In the genomic region with DNA sequence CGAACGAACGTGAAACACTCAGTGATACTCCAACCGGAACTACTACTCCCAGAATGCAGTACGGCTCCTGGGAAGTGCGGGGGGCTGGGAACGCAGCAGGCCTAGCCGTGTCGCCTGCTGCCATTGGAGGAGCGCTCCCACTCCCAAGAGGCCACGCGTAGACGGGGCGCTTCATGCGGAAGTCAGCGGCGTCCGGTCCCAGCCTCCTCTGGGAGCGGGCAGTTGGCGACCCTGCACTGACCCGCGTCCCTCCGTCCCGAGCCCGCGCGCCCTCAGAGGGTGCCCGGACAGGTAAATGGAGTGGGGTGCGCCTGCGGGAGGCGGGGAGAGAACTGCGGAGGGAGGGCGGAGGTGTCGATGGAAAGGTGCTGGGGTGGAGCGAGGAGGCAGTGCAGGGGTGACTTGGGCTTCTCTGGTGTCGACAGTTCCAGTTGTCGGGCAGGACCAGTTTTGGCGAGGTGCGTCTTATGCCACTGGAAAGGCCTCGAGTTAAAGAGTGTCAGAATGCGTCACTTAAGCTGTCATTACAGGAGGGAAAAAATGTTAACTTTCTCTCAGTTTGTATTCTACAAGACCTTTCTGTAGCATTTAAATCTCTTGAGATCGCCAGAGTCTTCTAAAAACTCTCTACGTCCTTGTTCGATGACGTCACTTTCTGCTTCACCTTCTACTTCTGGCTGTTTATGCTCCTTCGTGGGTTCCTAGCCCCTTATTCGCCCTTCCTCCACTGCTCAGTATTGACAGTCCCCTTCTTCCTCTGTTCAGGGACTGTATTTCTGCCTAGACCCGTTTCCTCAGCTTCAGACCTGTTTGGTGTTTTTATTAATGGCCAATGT, we compare ENCODE assay signal across 1 cellular context.
A peak's percentile ranks its signal among the peaks of the same experiment; 100 is the strongest.
TF ChIP-seq lines count a peak whose summit lies in the region.

A gene with protein sequence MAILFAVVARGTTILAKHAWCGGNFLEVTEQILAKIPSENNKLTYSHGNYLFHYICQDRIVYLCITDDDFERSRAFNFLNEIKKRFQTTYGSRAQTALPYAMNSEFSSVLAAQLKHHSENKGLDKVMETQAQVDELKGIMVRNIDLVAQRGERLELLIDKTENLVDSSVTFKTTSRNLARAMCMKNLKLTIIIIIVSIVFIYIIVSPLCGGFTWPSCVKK (plus strand): TSS at position 188 of the 836 bp plus-strand sequence. CDS start 8,122 bp downstream, outside the sequence.

TF ChIP-seq in HEK293, 187 proteins besides CTCF, POLR2A, EP300 and RAD21 (continued from another document and continues in another):
- TF ChIP-seq, protein P1, sequence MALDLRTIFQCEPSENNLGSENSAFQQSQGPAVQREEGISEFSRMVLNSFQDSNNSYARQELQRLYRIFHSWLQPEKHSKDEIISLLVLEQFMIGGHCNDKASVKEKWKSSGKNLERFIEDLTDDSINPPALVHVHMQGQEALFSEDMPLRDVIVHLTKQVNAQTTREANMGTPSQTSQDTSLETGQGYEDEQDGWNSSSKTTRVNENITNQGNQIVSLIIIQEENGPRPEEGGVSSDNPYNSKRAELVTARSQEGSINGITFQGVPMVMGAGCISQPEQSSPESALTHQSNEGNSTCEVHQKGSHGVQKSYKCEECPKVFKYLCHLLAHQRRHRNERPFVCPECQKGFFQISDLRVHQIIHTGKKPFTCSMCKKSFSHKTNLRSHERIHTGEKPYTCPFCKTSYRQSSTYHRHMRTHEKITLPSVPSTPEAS (tag by site-specific recombination; IDR thresholded peaks at IDR 0.05): no peak
- no peak for TF ChIP-seq ZNF596 (tag by site-specific recombination; IDR thresholded peaks at IDR 0.05)
- no peak for TF ChIP-seq ZNF777 (tag by site-specific recombination; IDR thresholded peaks at IDR 0.05; ENCODE audit: borderline replicate concordance)
- no peak for TF ChIP-seq ZNF133 (tag by site-specific recombination; IDR thresholded peaks at IDR 0.05)
- no peak for TF ChIP-seq KLF7 (tag by site-specific recombination; IDR thresholded peaks at IDR 0.05; ENCODE audit: borderline replicate concordance)
- no peak for TF ChIP-seq ZNF157 (tag by site-specific recombination; IDR thresholded peaks at IDR 0.05)
- TF ChIP-seq, protein P2, sequence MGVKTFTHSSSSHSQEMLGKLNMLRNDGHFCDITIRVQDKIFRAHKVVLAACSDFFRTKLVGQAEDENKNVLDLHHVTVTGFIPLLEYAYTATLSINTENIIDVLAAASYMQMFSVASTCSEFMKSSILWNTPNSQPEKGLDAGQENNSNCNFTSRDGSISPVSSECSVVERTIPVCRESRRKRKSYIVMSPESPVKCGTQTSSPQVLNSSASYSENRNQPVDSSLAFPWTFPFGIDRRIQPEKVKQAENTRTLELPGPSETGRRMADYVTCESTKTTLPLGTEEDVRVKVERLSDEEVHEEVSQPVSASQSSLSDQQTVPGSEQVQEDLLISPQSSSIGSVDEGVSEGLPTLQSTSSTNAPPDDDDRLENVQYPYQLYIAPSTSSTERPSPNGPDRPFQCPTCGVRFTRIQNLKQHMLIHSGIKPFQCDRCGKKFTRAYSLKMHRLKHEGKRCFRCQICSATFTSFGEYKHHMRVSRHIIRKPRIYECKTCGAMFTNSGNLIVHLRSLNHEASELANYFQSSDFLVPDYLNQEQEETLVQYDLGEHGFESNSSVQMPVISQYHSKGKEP (tag by site-specific recombination; IDR thresholded peaks at IDR 0.05): no peak
- TF ChIP-seq MEIS1 (CRISPR knock-in tag; IDR thresholded peaks at IDR 0.05; ENCODE audit: borderline replicate concordance): no peak
- no peak for TF ChIP-seq ZNF211 (tag by site-specific recombination; IDR thresholded peaks at IDR 0.05; ENCODE audit: low read depth)
- TF ChIP-seq ZNF600 (tag by site-specific recombination; IDR thresholded peaks at IDR 0.05): peak; percentile 75
- TF ChIP-seq REPIN1 (tag by site-specific recombination; IDR thresholded peaks at IDR 0.05; ENCODE audit: low read depth): no peak
- TF ChIP-seq ZNF658 (tag by site-specific recombination; IDR thresholded peaks at IDR 0.05): no peak
- TF ChIP-seq, protein P3, sequence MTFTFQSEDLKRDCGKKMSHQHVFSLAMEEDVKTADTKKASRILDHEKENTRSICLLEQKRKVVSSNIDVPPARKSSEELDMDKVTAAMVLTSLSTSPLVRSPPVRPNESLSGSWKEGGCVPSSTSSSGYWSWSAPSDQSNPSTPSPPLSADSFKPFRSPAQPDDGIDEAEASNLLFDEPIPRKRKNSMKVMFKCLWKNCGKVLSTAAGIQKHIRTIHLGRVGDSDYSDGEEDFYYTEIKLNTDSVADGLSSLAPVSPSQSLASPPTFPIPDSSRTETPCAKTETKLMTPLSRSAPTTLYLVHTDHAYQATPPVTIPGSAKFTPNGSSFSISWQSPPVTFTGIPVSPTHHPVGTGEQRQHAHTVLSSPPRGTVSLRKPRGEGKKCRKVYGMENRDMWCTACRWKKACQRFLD (tag by site-specific recombination; IDR thresholded peaks at IDR 0.05): no peak
- TF ChIP-seq ZNF23 (tag by site-specific recombination; IDR thresholded peaks at IDR 0.05; ENCODE audit: borderline replicate concordance): no peak
- TF ChIP-seq, protein P4, sequence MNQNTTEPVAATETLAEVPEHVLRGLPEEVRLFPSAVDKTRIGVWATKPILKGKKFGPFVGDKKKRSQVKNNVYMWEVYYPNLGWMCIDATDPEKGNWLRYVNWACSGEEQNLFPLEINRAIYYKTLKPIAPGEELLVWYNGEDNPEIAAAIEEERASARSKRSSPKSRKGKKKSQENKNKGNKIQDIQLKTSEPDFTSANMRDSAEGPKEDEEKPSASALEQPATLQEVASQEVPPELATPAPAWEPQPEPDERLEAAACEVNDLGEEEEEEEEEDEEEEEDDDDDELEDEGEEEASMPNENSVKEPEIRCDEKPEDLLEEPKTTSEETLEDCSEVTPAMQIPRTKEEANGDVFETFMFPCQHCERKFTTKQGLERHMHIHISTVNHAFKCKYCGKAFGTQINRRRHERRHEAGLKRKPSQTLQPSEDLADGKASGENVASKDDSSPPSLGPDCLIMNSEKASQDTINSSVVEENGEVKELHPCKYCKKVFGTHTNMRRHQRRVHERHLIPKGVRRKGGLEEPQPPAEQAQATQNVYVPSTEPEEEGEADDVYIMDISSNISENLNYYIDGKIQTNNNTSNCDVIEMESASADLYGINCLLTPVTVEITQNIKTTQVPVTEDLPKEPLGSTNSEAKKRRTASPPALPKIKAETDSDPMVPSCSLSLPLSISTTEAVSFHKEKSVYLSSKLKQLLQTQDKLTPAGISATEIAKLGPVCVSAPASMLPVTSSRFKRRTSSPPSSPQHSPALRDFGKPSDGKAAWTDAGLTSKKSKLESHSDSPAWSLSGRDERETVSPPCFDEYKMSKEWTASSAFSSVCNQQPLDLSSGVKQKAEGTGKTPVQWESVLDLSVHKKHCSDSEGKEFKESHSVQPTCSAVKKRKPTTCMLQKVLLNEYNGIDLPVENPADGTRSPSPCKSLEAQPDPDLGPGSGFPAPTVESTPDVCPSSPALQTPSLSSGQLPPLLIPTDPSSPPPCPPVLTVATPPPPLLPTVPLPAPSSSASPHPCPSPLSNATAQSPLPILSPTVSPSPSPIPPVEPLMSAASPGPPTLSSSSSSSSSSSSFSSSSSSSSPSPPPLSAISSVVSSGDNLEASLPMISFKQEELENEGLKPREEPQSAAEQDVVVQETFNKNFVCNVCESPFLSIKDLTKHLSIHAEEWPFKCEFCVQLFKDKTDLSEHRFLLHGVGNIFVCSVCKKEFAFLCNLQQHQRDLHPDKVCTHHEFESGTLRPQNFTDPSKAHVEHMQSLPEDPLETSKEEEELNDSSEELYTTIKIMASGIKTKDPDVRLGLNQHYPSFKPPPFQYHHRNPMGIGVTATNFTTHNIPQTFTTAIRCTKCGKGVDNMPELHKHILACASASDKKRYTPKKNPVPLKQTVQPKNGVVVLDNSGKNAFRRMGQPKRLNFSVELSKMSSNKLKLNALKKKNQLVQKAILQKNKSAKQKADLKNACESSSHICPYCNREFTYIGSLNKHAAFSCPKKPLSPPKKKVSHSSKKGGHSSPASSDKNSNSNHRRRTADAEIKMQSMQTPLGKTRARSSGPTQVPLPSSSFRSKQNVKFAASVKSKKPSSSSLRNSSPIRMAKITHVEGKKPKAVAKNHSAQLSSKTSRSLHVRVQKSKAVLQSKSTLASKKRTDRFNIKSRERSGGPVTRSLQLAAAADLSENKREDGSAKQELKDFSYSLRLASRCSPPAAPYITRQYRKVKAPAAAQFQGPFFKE (tag by site-specific recombination; IDR thresholded peaks at IDR 0.05; ENCODE audit: borderline replicate concordance): no peak
- TF ChIP-seq ZNF426 (tag by site-specific recombination; IDR thresholded peaks at IDR 0.05): no peak
- TF ChIP-seq, protein P5, sequence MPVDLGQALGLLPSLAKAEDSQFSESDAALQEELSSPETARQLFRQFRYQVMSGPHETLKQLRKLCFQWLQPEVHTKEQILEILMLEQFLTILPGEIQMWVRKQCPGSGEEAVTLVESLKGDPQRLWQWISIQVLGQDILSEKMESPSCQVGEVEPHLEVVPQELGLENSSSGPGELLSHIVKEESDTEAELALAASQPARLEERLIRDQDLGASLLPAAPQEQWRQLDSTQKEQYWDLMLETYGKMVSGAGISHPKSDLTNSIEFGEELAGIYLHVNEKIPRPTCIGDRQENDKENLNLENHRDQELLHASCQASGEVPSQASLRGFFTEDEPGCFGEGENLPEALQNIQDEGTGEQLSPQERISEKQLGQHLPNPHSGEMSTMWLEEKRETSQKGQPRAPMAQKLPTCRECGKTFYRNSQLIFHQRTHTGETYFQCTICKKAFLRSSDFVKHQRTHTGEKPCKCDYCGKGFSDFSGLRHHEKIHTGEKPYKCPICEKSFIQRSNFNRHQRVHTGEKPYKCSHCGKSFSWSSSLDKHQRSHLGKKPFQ (tag by site-specific recombination; IDR thresholded peaks at IDR 0.05): no peak
- no peak for TF ChIP-seq GFI1B (tag by site-specific recombination; IDR thresholded peaks at IDR 0.05)
- TF ChIP-seq ZNF768 (tag by site-specific recombination; IDR thresholded peaks at IDR 0.05): no peak
- no peak for TF ChIP-seq ZNF670 (tag by site-specific recombination; IDR thresholded peaks at IDR 0.05; ENCODE audit: low read depth)
- TF ChIP-seq BCL11B (tag by site-specific recombination; IDR thresholded peaks at IDR 0.05; ENCODE audit: low read depth): peak; percentile 70; the same call in 1 of the 2 replicates
- TF ChIP-seq ZNF19 (tag by site-specific recombination; IDR thresholded peaks at IDR 0.05; ENCODE audit: low read depth): no peak
- TF ChIP-seq ZNF214 (tag by site-specific recombination; IDR thresholded peaks at IDR 0.05; ENCODE audit: borderline replicate concordance): no peak
- TF ChIP-seq ZNF155 (tag by site-specific recombination; IDR thresholded peaks at IDR 0.05): no peak
- TF ChIP-seq, protein P6, sequence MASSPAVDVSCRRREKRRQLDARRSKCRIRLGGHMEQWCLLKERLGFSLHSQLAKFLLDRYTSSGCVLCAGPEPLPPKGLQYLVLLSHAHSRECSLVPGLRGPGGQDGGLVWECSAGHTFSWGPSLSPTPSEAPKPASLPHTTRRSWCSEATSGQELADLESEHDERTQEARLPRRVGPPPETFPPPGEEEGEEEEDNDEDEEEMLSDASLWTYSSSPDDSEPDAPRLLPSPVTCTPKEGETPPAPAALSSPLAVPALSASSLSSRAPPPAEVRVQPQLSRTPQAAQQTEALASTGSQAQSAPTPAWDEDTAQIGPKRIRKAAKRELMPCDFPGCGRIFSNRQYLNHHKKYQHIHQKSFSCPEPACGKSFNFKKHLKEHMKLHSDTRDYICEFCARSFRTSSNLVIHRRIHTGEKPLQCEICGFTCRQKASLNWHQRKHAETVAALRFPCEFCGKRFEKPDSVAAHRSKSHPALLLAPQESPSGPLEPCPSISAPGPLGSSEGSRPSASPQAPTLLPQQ (tag by site-specific recombination; IDR thresholded peaks at IDR 0.05): no peak
- TF ChIP-seq ZFP37 (tag by site-specific recombination; IDR thresholded peaks at IDR 0.05): peak; percentile 71; the same call in 1 of the 2 replicates
- no peak; the same call in 1 of the 2 replicates for TF ChIP-seq ZNF391 (tag by site-specific recombination; IDR thresholded peaks at IDR 0.05; ENCODE audit: borderline replicate concordance, low read depth)
- no peak for TF ChIP-seq ZNF843 (tag by site-specific recombination; IDR thresholded peaks at IDR 0.05)
- TF ChIP-seq, protein P7, sequence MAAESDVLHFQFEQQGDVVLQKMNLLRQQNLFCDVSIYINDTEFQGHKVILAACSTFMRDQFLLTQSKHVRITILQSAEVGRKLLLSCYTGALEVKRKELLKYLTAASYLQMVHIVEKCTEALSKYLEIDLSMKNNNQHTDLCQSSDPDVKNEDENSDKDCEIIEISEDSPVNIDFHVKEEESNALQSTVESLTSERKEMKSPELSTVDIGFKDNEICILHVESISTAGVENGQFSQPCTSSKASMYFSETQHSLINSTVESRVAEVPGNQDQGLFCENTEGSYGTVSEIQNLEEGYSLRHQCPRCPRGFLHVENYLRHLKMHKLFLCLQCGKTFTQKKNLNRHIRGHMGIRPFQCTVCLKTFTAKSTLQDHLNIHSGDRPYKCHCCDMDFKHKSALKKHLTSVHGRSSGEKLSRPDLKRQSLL (tag by site-specific recombination; IDR thresholded peaks at IDR 0.05): no peak
- no peak for TF ChIP-seq ZNF248 (tag by site-specific recombination; IDR thresholded peaks at IDR 0.05)
- TF ChIP-seq ZFP41 (tag by site-specific recombination; IDR thresholded peaks at IDR 0.05; ENCODE audit: borderline replicate concordance): no peak
- no peak for TF ChIP-seq TRIM28 (IDR thresholded peaks at IDR 0.05; ENCODE audit: borderline replicate concordance, low read length)
- no peak for TF ChIP-seq ZFP69B (tag by site-specific recombination; IDR thresholded peaks at IDR 0.05)
- TF ChIP-seq ZFHX2 (tag by site-specific recombination; conservative IDR thresholded peaks at IDR 0.05): peak; percentile 41
- TF ChIP-seq, protein P8, sequence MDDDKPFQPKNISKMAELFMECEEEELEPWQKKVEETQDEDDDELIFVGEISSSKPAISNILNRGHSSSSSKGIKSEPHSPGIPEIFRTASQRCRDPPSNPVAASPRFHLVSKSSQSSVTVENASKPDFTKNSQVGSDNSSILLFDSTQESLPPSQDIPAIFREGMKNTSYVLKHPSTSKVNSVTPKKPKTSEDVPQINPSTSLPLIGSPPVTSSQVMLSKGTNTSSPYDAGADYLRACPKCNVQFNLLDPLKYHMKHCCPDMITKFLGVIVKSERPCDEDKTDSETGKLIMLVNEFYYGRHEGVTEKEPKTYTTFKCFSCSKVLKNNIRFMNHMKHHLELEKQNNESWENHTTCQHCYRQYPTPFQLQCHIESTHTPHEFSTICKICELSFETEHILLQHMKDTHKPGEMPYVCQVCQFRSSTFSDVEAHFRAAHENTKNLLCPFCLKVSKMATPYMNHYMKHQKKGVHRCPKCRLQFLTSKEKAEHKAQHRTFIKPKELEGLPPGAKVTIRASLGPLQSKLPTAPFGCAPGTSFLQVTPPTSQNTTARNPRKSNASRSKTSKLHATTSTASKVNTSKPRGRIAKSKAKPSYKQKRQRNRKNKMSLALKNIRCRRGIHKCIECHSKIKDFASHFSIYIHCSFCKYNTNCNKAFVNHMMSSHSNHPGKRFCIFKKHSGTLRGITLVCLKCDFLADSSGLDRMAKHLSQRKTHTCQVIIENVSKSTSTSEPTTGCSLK (tag by site-specific recombination; IDR thresholded peaks at IDR 0.05): no peak
